In genomic region chr3:143167956-143168355, GRCh38 we compare ENCODE assay signal across 24 cellular contexts. TPM values are rescaled to one million over a fixed set of nuclear protein-coding genes. Genes with fewer than 3 reads are reported as not detected.
A peak's percentile ranks its signal among the peaks of the same experiment; 100 is the strongest.
DNase-seq lines count a peak whose midpoint lies in the region; ATAC-seq, FAIRE-seq and TF ChIP-seq lines count a peak whose summit lies in the region.
"Had no signal": no experiment of that assay in that cellular context is flagged by ENCODE, and none has a peak within 500 bp of the region (broad histone marks: within the 10 kb centered on the region; RNA-seq: fewer than 3 reads in every experiment).

No MANE protein-coding gene starts in this region.

- no peaks in the 10 kb centered on the region for H3K36me3 ChIP-seq in HepG2 (replicated peaks in 1 of 2; ENCODE audit: control insufficient read depth in 1 of 2, insufficient read depth in 2 of 2, low read length in 2 of 2)
- H3K36me3 ChIP-seq in right lobe of liver = no peaks in the 10 kb centered on the region
- H3K36me3 ChIP-seq in astrocyte (ENCODE audit: insufficient read depth, low read length) = no peaks in the 10 kb centered on the region
- H3K36me3 ChIP-seq: BLaER1 treated with 17β-estradiol and CSF1 and Interleukin-3, amounts not matched to agents 10 nM and 100 nM; gastrocnemius medialis; sigmoid colon had no signal

- H3K4me2 ChIP-seq in HepG2 (ENCODE audit: low read depth, low read length) (no peak overlapping the region), astrocyte (ENCODE audit: low read length) (no peak overlapping the region)
- H3K4me2 ChIP-seq: A549 had no signal

- peaks cover 0 to 2% of the 10 kb centered on the region in 2 experiments; a peak in 1 of 5 replicates for H3K27me3 ChIP-seq in HepG2 (ENCODE audit: control insufficient read depth in 1 of 2, insufficient read depth in 2 of 2, low read length in 2 of 2)
- H3K27me3 ChIP-seq in right lobe of liver = no peaks in the 10 kb centered on the region
- no peaks in the 10 kb centered on the region for H3K27me3 ChIP-seq in astrocyte (ENCODE audit: insufficient read depth, low read length)
- H3K27me3 ChIP-seq: BLaER1 treated with 17β-estradiol and CSF1 and Interleukin-3, amounts not matched to agents 10 nM and 100 nM; gastrocnemius medialis; sigmoid colon had no signal

- WGBS in HepG2 (ENCODE audit: low lambda C conversion rate) = 2% methylated on average over 2 of the region's 2 CpGs
- WGBS in right lobe of liver (ENCODE audit: insufficient coverage, low coverage, low lambda C conversion rate, missing lambda C conversion rate) = 73% methylated on average over 2 of the region's 2 CpGs

- DNase-seq in HepG2 (ENCODE audit: low spot score) (no peak), right lobe of liver (no peak), astrocyte (ENCODE audit: low read depth) (peak; percentile 39), fibroblast of pulmonary artery (ENCODE audit: low read depth) (peak; percentile 69), globus pallidus (ENCODE audit: low spot score) (no peak), frontal cortex (ENCODE audit: low spot score in 2 of 2) (no peak)
- DNase-seq: activated CD4-positive, alpha-beta T cell treated with anti-CD3 and anti-CD28 coated beads, Interleukin-2, amount 50 U/mL, for 4 hours; DMS 273 treated with DMSO at 0.1 percent for 48 hours; effector CD4-positive, alpha-beta T cell; gastrocnemius medialis; NCI-H2081; NCI-H510A treated with DMSO at 0.1 percent for 48 hours; sigmoid colon; stimulated activated CD4-positive, alpha-beta T cell treated with anti-CD3 and anti-CD28 coated beads, Interleukin-1b, Interleukin-23, amount 100 ng/mL, for 48 hours; T-helper 1 cell; trophoblast cell had no signal

- H4K20me1 ChIP-seq in HepG2 (ENCODE audit: insufficient read depth, low read length) (no peaks in the 10 kb centered on the region), astrocyte (ENCODE audit: insufficient read depth, low read length) (no peaks in the 10 kb centered on the region)
- H4K20me1 ChIP-seq: BLaER1 treated with 17β-estradiol and CSF1 and Interleukin-3, amounts not matched to agents 10 nM and 100 nM had no signal

- no peak for TF ChIP-seq EP300 in HepG2 (IDR thresholded peaks at IDR 0.05; ENCODE audit: low read depth in 2 of 2, low read length in 2 of 2)
- TF ChIP-seq EP300 in HepG2 (CRISPR knock-in tag; IDR thresholded peaks at IDR 0.05; ENCODE audit: borderline replicate concordance) = no peak

- no peak for FAIRE-seq in HepG2 (lab: Jason Lieb, UNC)
- no peak for FAIRE-seq in astrocyte (lab: Jason Lieb, UNC)
- FAIRE-seq in frontal cortex (lab: Jason Lieb, UNC) = no peak
- FAIRE-seq: A549 had no signal

- H3K79me2 ChIP-seq in HepG2 (ENCODE audit: insufficient read depth, low read length) (no peaks in the 10 kb centered on the region), astrocyte (ENCODE audit: insufficient read depth, low read length) (no peaks in the 10 kb centered on the region)

- CTCF ChIA-PET in HepG2 (lab: Yijun Ruan, JAX; ENCODE audit: low intra/inter-chr PET ratio, low total read pairs) = no interaction called here

- TF ChIP-seq CTCF in HepG2 (CRISPR knock-in tag; IDR thresholded peaks at IDR 0.05) = no peak
- TF ChIP-seq CTCF in right lobe of liver (IDR thresholded peaks at IDR 0.05) = no peak
- TF ChIP-seq CTCF in astrocyte (IDR thresholded peaks at IDR 0.05; ENCODE audit: insufficient read depth, low read depth, low read length) = no peak
- no peak for TF ChIP-seq CTCF in fibroblast of pulmonary artery (IDR thresholded peaks at IDR 0.05; ENCODE audit: low read length, missing control alignments)

- H3K4me1 ChIP-seq in HepG2 (ENCODE audit: insufficient read depth, low read length) (no peaks in the 10 kb centered on the region), right lobe of liver (no peaks in the 10 kb centered on the region), astrocyte (ENCODE audit: insufficient read depth, low read length) (peaks cover 37% of the 10 kb centered on the region)
- H3K4me1 ChIP-seq: A549, gastrocnemius medialis, sigmoid colon had no signal

- no peak overlapping the region for H2AFZ ChIP-seq in HepG2 (ENCODE audit: low read length)
- H2AFZ ChIP-seq in astrocyte (ENCODE audit: low read depth, low read length) = no peak overlapping the region

- no peak overlapping the region for H3K4me3 ChIP-seq in HepG2 (replicated peaks in 1 of 3; ENCODE audit: insufficient read depth in 1 of 3, low read depth in 2 of 3, low read length in 3 of 3)
- H3K4me3 ChIP-seq in right lobe of liver = no peak overlapping the region
- H3K4me3 ChIP-seq in astrocyte (ENCODE audit: insufficient read depth, low read depth, low read length) = no peak overlapping the region
- H3K4me3 ChIP-seq in fibroblast of pulmonary artery (replicated peaks; ENCODE audit: low read depth, low read length) = no peak overlapping the region
- H3K4me3 ChIP-seq: A549; BLaER1 treated with 17β-estradiol and CSF1 and Interleukin-3, amounts not matched to agents 10 nM and 100 nM; gastrocnemius medialis; sigmoid colon had no signal

- no peak for TF ChIP-seq POLR2A in HepG2 (IDR thresholded peaks at IDR 0.05; ENCODE audit: insufficient read depth in 1 of 2, low read depth in 2 of 2, low read length in 2 of 2)
- no peak for TF ChIP-seq POLR2A in right lobe of liver (IDR thresholded peaks at IDR 0.05)

- H3K9ac ChIP-seq in HepG2 (ENCODE audit: insufficient read depth, low read depth, low read length) (no peak overlapping the region), astrocyte (ENCODE audit: low read length) (no peak overlapping the region)
- H3K9ac ChIP-seq: BLaER1 treated with 17β-estradiol and CSF1 and Interleukin-3, amounts not matched to agents 10 nM and 100 nM had no signal

- H3K9me3 Mint-ChIP-seq in astrocyte (ENCODE audit: unreplicated experiment) = peaks cover 4% of the 10 kb centered on the region
- H3K9me3 Mint-ChIP-seq in activated T-helper 17 cell treated with anti-CD3 and anti-CD28 coated beads, Interleukin-2, amount 50 U/mL, for 72 hours = peaks cover 5% of the 10 kb centered on the region

- POLR2A ChIA-PET in HepG2 (lab: Yijun Ruan, JAX) = no interaction called here

- in situ Hi-C loops in HepG2 (cut with HindIII; ENCODE audit: extremely low pct_ligation_motif_present, low pct_unique_long_range_greater_than_20kb) = no loop called here

- peaks cover 2% of the 10 kb centered on the region for H3K36me3 Mint-ChIP-seq in astrocyte (ENCODE audit: low read depth, unreplicated experiment)
- no peaks in the 10 kb centered on the region for H3K36me3 Mint-ChIP-seq in activated T-helper 17 cell treated with anti-CD3 and anti-CD28 coated beads, Interleukin-2, amount 50 U/mL, for 72 hours (ENCODE audit: low read depth)
- H3K36me3 Mint-ChIP-seq: activated naive CD4-positive, alpha-beta T cell treated with anti-CD3 and anti-CD28 coated beads, Interleukin-2, amount 50 U/mL, for 24 hours had no signal

- H3K27ac ChIP-seq in HepG2 (ENCODE audit: extremely low read length, insufficient read depth, low read length) = no peak overlapping the region
- no peak overlapping the region for H3K27ac ChIP-seq in right lobe of liver
- H3K27ac ChIP-seq in astrocyte (ENCODE audit: low read depth, low read length) = no peak overlapping the region
- H3K27ac ChIP-seq: A549; BLaER1 treated with 17β-estradiol and CSF1 and Interleukin-3, amounts not matched to agents 10 nM and 100 nM; sigmoid colon; VCaP had no signal

- H3K27me3 Mint-ChIP-seq in astrocyte (ENCODE audit: low read depth, unreplicated experiment) = no peaks in the 10 kb centered on the region
- no peaks in the 10 kb centered on the region for H3K27me3 Mint-ChIP-seq in activated T-helper 17 cell treated with anti-CD3 and anti-CD28 coated beads, Interleukin-2, amount 50 U/mL, for 72 hours
- H3K27me3 Mint-ChIP-seq: activated naive CD4-positive, alpha-beta T cell treated with anti-CD3 and anti-CD28 coated beads, Interleukin-2, amount 50 U/mL, for 24 hours; stimulated activated naive CD8-positive, alpha-beta T cell treated with anti-CD3 and anti-CD28 coated beads, Interleukin-15, Interleukin-2, amounts not matched to agents 100 ng/mL and 50 ng/mL, for 24 hours had no signal

- H3K4me1 Mint-ChIP-seq in astrocyte (ENCODE audit: low read depth, unreplicated experiment) = peaks cover 49% of the 10 kb centered on the region
- peaks cover 63% of the 10 kb centered on the region for H3K4me1 Mint-ChIP-seq in activated T-helper 17 cell treated with anti-CD3 and anti-CD28 coated beads, Interleukin-2, amount 50 U/mL, for 72 hours

- H3K9me3 ChIP-seq in HepG2 (ENCODE audit: low read length) (no peaks in the 10 kb centered on the region), right lobe of liver (no peaks in the 10 kb centered on the region), astrocyte (ENCODE audit: insufficient read depth, low read depth, low read length) (no peaks in the 10 kb centered on the region)
- H3K9me3 ChIP-seq: gastrocnemius medialis, sigmoid colon had no signal

- ATAC-seq in HepG2 (no peak), right lobe of liver (no peak), GM21529 (IDR thresholded peaks at IDR 0.05; ENCODE audit: unreplicated experiment) (no peak)
- no peak for ATAC-seq in activated T-helper 17 cell treated with anti-CD3 and anti-CD28 coated beads, Interleukin-2, amount 50 U/mL, for 72 hours (replicated peaks)
- ATAC-seq: A549, gastrocnemius medialis, Right ventricle myocardium inferior had no signal

- no peak overlapping the region for H3K4me3 Mint-ChIP-seq in astrocyte (ENCODE audit: unreplicated experiment)
- no peak overlapping the region for H3K4me3 Mint-ChIP-seq in activated T-helper 17 cell treated with anti-CD3 and anti-CD28 coated beads, Interleukin-2, amount 50 U/mL, for 72 hours
- H3K4me3 Mint-ChIP-seq: stimulated activated naive CD8-positive, alpha-beta T cell treated with anti-CD3 and anti-CD28 coated beads, Interleukin-15, Interleukin-2, amounts not matched to agents 100 ng/mL and 50 ng/mL, for 24 hours had no signal

- no peak for TF ChIP-seq RAD21 in HepG2 (CRISPR knock-in tag; IDR thresholded peaks at IDR 0.05)

- no TSS peak for BruUV-seq in HepG2 (replicated peaks; lab: Mats Ljungman, UMichigan)

- H3K27ac Mint-ChIP-seq in astrocyte (ENCODE audit: unreplicated experiment) = no peak overlapping the region
- no peak overlapping the region for H3K27ac Mint-ChIP-seq in activated T-helper 17 cell treated with anti-CD3 and anti-CD28 coated beads, Interleukin-2, amount 50 U/mL, for 72 hours

- intact Hi-C loops in HepG2 (cut with micrococcal nuclease; ENCODE audit: unreplicated experiment) (no loop called here), right lobe of liver (cut with DNase I) (no loop called here)

RNA-seq across cellular contexts. Expression of gene CHST2, which starts 48.4 kb away (rescaled TPM):
- not detected in 2 replicates for total RNA-seq in HepG2 (2016; rRNA removed; fragmentation: Illumina TruSeq; extraction: Trizol)
- not detected in 2 replicates for total RNA-seq in HepG2 (2016; cell fraction: cytosol; rRNA removed; fragmentation: Illumina TruSeq; extraction: Trizol; ENCODE audit: low read depth)
- not detected in 2 replicates for total RNA-seq in HepG2 (2016; cell fraction: insoluble cytoplasmic fraction; rRNA removed; fragmentation: Illumina TruSeq; extraction: Trizol)
- not detected in 2 replicates for total RNA-seq in HepG2 (2016; cell fraction: membrane; rRNA removed; fragmentation: Illumina TruSeq; extraction: Trizol)
- not detected in 2 replicates for total RNA-seq in HepG2 (2016; cell fraction: nucleus; rRNA removed; fragmentation: Illumina TruSeq; extraction: Trizol)
- polyA plus RNA-seq in HepG2 (2011; rRNA removed) = not detected in 2 replicates
- not detected in 2 replicates for polyA plus RNA-seq in HepG2 (2011; cell fraction: cytosol; rRNA removed)
- not detected in 2 replicates for polyA plus RNA-seq in HepG2 (2011; cell fraction: nucleus; rRNA removed)
- not detected in 2 replicates for polyA plus RNA-seq in HepG2 (2012)
- not detected in 2 replicates for polyA plus RNA-seq in HepG2 (2016; cell fraction: cytosol; fragmentation: Illumina TruSeq; extraction: Trizol; ENCODE audit: low read depth)
- polyA plus RNA-seq in HepG2 (2016; cell fraction: insoluble cytoplasmic fraction; fragmentation: Illumina TruSeq; extraction: Trizol; ENCODE audit: low read depth) = not detected in 2 replicates
- not detected in 2 replicates for polyA plus RNA-seq in HepG2 (2016; cell fraction: membrane; fragmentation: Illumina TruSeq; extraction: Trizol; ENCODE audit: low read depth)
- polyA plus RNA-seq in HepG2 (2016; cell fraction: nucleus; fragmentation: Illumina TruSeq; extraction: Trizol; ENCODE audit: insufficient read depth, low read depth) = not detected in 2 replicates
- 0.05 TPM in 1 of 2 replicates, not detected in the other for polyA minus RNA-seq in HepG2 (2011; rRNA and poly(A)+ RNA removed; ENCODE audit: low replicate concordance)
- not detected in 2 replicates for polyA minus RNA-seq in HepG2 (2011; cell fraction: cytosol; rRNA and poly(A)+ RNA removed)
- polyA minus RNA-seq in HepG2 (2011; cell fraction: nucleus; rRNA and poly(A)+ RNA removed) = not detected in 2 replicates
- 1 to 10 TPM in 4 of 6 experiments, under 1 TPM in 2; 0.73 to 1.7 (median 1.1) TPM for total RNA-seq in right lobe of liver
- 11.8 and 13.4 TPM in 2 replicates for total RNA-seq in astrocyte
- total RNA-seq in activated T-helper 17 cell treated with anti-CD3 and anti-CD28 coated beads, Interleukin-2, amount 50 U/mL, for 72 hours = 1 to 10 TPM; 7.9 to 8.0 TPM
- total RNA-seq in frontal cortex = 44.4 TPM

Comparison
In these comparisons a context has a peak if more than half of its experiments do, and no peak if none do; other contexts are left out.
1. DNase-seq: peak in astrocyte (single experiment) and fibroblast of pulmonary artery (single experiment); none in HepG2 (single experiment), right lobe of liver (0 of 3), globus pallidus (single experiment) and frontal cortex (0 of 2).